Comparison of ENCODE assay signal across 9 cellular contexts in genomic region chr21:29181799-29182470, GRCh38. TPM values are rescaled to one million over a fixed set of nuclear protein-coding genes. Genes with fewer than 3 reads are reported as not detected.
A peak's percentile ranks its signal among the peaks of the same experiment; 100 is the strongest.
DNase-seq lines count a peak whose midpoint lies in the region; ATAC-seq, FAIRE-seq and TF ChIP-seq lines count a peak whose summit lies in the region.
"Had no signal": no experiment of that assay in that cellular context is flagged by ENCODE, and none has a peak within 500 bp of the region (broad histone marks: within the 10 kb centered on the region; RNA-seq: fewer than 3 reads in every experiment).

No MANE protein-coding gene starts in this region.

- ATAC-seq in HG03280 (IDR thresholded peaks at IDR 0.05; ENCODE audit: unreplicated experiment) (peak; percentile 68), HepG2 (peak; percentile 71; the same call in 2 of the 3 replicates), upper lobe of left lung (ENCODE audit: low FRiP score in 2 of 2) (peak; percentile 65 to 83), HG03342 (IDR thresholded peaks at IDR 0.05; ENCODE audit: unreplicated experiment) (no peak)

- H4K20me1 ChIP-seq in HepG2 (ENCODE audit: insufficient read depth, low read length) = no peaks in the 10 kb centered on the region

- H3K79me2 ChIP-seq in HepG2 (ENCODE audit: insufficient read depth, low read length) = no peaks in the 10 kb centered on the region

- H3K9me3 ChIP-seq in HepG2 (ENCODE audit: low read length) (no peaks in the 10 kb centered on the region), upper lobe of left lung (no peaks in the 10 kb centered on the region)

- DNase-seq in ELR (ENCODE audit: low read depth) = peak; percentile 93
- DNase-seq in astrocyte of the spinal cord (ENCODE audit: low read depth, low spot score) = peak; percentile 93
- peak; percentile 40 for DNase-seq in HepG2 (ENCODE audit: low spot score)
- DNase-seq in upper lobe of left lung = no peak
- DNase-seq in activated CD8-positive, alpha-beta memory T cell treated with anti-CD3 and anti-CD28 coated beads, Interleukin-2, amount 50 U/mL, for 4 hours = no peak
- no peak for DNase-seq in GDM1 (lab: John Stamatoyannopoulos, UW)
- DNase-seq: naive B cell had no signal

- H3K4me3 ChIP-seq in astrocyte of the spinal cord (ENCODE audit: low read depth, low read length) = peak overlapping the region; percentile 39
- H3K4me3 ChIP-seq in HepG2 (replicated peaks in 1 of 3; ENCODE audit: insufficient read depth in 1 of 3, low read depth in 2 of 3, low read length in 3 of 3) = peak overlapping the region in 1 of 3 experiments; percentile 21; a peak in 1 of 6 replicates
- H3K4me3 ChIP-seq in upper lobe of left lung = peak overlapping the region in 3 of 4 donors; percentile 6 to 13 (median 13)

- POLR2A ChIA-PET in HepG2 (lab: Yijun Ruan, JAX) = interaction anchor here (0.9 to 1.4 kb wide), 4 partner anchors 12 to 116 kb away, joined by 3 to 4 read pairs (median 3); partner anchors contain the start of genes BACH1 and CCT8

- H3K4me1 ChIP-seq in HepG2 (ENCODE audit: insufficient read depth, low read length) (peaks cover 28% of the 10 kb centered on the region), upper lobe of left lung (peaks cover 10 to 33% (median 22%) of the 10 kb centered on the region in 4 donors)

- H3K4me2 ChIP-seq in HepG2 (ENCODE audit: low read depth, low read length) = peak overlapping the region; percentile 50

- no peak overlapping the region for H3K9ac ChIP-seq in HepG2 (ENCODE audit: insufficient read depth, low read depth, low read length)

- TF ChIP-seq POLR2A in HepG2 (IDR thresholded peaks at IDR 0.05; ENCODE audit: insufficient read depth in 1 of 2, low read depth in 2 of 2, low read length in 2 of 2) = no peak
- peak in 1 of 4 donors; percentile 36 for TF ChIP-seq POLR2A in upper lobe of left lung (IDR thresholded peaks at IDR 0.05)

- TF ChIP-seq RAD21 in HepG2 (CRISPR knock-in tag; IDR thresholded peaks at IDR 0.05) = no peak

- no peak overlapping the region for H3K27ac ChIP-seq in HepG2 (ENCODE audit: extremely low read length, insufficient read depth, low read length)
- H3K27ac ChIP-seq in upper lobe of left lung = peak overlapping the region; percentile 71 to 80 (median 73)

- TF ChIP-seq EP300 in HepG2 (IDR thresholded peaks at IDR 0.05; ENCODE audit: low read depth in 2 of 2, low read length in 2 of 2) (no peak; a peak in 1 of 4 replicates), HepG2 (CRISPR knock-in tag; IDR thresholded peaks at IDR 0.05; ENCODE audit: borderline replicate concordance) (no peak), upper lobe of left lung (IDR thresholded peaks at IDR 0.05) (peak in 3 of 4 donors; percentile 51 to 79 (median 60))

- intact Hi-C loops in HepG2 (cut with micrococcal nuclease; ENCODE audit: unreplicated experiment) = no loop called here

- no TSS peak for BruUV-seq in HepG2 (replicated peaks; lab: Mats Ljungman, UMichigan)

- no peak overlapping the region for H2AFZ ChIP-seq in HepG2 (ENCODE audit: low read length)

- no peak for FAIRE-seq in HepG2 (lab: Jason Lieb, UNC)

- CTCF ChIA-PET in HepG2 (lab: Yijun Ruan, JAX; ENCODE audit: low intra/inter-chr PET ratio, low total read pairs) = no interaction called here

- 15% methylated on average over 9 of the region's 9 CpGs for WGBS in HepG2 (ENCODE audit: low lambda C conversion rate)
- WGBS in upper lobe of left lung, 2 donors = 26 to 32% methylated on average over 9 of the region's 9 CpGs

- H3K27me3 ChIP-seq in HepG2 (ENCODE audit: control insufficient read depth in 1 of 2, insufficient read depth in 2 of 2, low read length in 2 of 2) = no peaks in the 10 kb centered on the region
- H3K27me3 ChIP-seq in upper lobe of left lung = no peaks in the 10 kb centered on the region

- no peak for TF ChIP-seq CTCF in astrocyte of the spinal cord (IDR thresholded peaks at IDR 0.05; ENCODE audit: low read depth, low read length)
- no peak for TF ChIP-seq CTCF in HepG2 (CRISPR knock-in tag; IDR thresholded peaks at IDR 0.05)
- TF ChIP-seq CTCF in upper lobe of left lung (IDR thresholded peaks at IDR 0.05) = no peak

- H3K36me3 ChIP-seq in HepG2 (replicated peaks in 1 of 2; ENCODE audit: control insufficient read depth in 1 of 2, insufficient read depth in 2 of 2, low read length in 2 of 2) (no peaks in the 10 kb centered on the region), upper lobe of left lung (no peaks in the 10 kb centered on the region)

- in situ Hi-C loops in astrocyte of the spinal cord (cut with HindIII; ENCODE audit: low sequenced_read_pairs) (no loop called here), HepG2 (cut with HindIII; ENCODE audit: extremely low pct_ligation_motif_present, low pct_unique_long_range_greater_than_20kb) (loop anchor here (10.0 kb wide), 1 partner anchor 113 kb away; the partner anchor contains the start of gene BACH1)

TF ChIP-seq in HepG2, 621 proteins besides CTCF, POLR2A, EP300 and RAD21 (continues in another document):
- no peak for TF ChIP-seq NR2F2 (IDR thresholded peaks at IDR 0.05; ENCODE audit: borderline replicate concordance, low read depth)
- TF ChIP-seq FOXA3 (CRISPR knock-in tag; IDR thresholded peaks at IDR 0.05) = 0 out of 2 replicates have a peak, but pooled peaks have one; percentile 19
- 0 out of 2 replicates have a peak, but pooled peaks have one; percentile 9 for TF ChIP-seq MAFF (IDR thresholded peaks at IDR 0.05; ENCODE audit: low read depth, low read length)
- no peak for TF ChIP-seq FOXO4 (CRISPR knock-in tag; conservative IDR thresholded peaks at IDR 0.05)
- TF ChIP-seq THRA (CRISPR knock-in tag; IDR thresholded peaks at IDR 0.05; ENCODE audit: borderline replicate concordance) = no peak

RNA-seq across cellular contexts. Expression of gene MAP3K7CL, which starts 51.5 kb away (rescaled TPM):
- total RNA-seq in HepG2 (2016; rRNA removed; fragmentation: Illumina TruSeq; extraction: Trizol) (0.15 TPM in 1 of 2 replicates, not detected in the other), upper lobe of left lung (1 to 10 TPM; 3.5 to 9.4 (median 5.9) TPM)
- not detected in 2 replicates for total RNA-seq in HepG2 (2016; cell fraction: cytosol; rRNA removed; fragmentation: Illumina TruSeq; extraction: Trizol; ENCODE audit: low read depth)
- total RNA-seq in HepG2 (2016; cell fraction: insoluble cytoplasmic fraction; rRNA removed; fragmentation: Illumina TruSeq; extraction: Trizol) = 0.37 TPM in 1 of 2 replicates, not detected in the other
- not detected in 2 replicates for total RNA-seq in HepG2 (2016; cell fraction: membrane; rRNA removed; fragmentation: Illumina TruSeq; extraction: Trizol)
- not detected in 2 replicates for total RNA-seq in HepG2 (2016; cell fraction: nucleus; rRNA removed; fragmentation: Illumina TruSeq; extraction: Trizol)
- polyA plus RNA-seq in HepG2 (2011; rRNA removed) = 0.04 TPM in 1 of 2 replicates, not detected in the other
- 0.04 TPM in 1 of 2 replicates, not detected in the other for polyA plus RNA-seq in HepG2 (2011; cell fraction: cytosol; rRNA removed)
- not detected in 2 replicates for polyA plus RNA-seq in HepG2 (2011; cell fraction: nucleus; rRNA removed)
- not detected in 2 replicates for polyA plus RNA-seq in HepG2 (2012)
- polyA plus RNA-seq in HepG2 (2016; cell fraction: cytosol; fragmentation: Illumina TruSeq; extraction: Trizol; ENCODE audit: low read depth) = 0.18 TPM in 1 of 2 replicates, not detected in the other
- polyA plus RNA-seq in HepG2 (2016; cell fraction: insoluble cytoplasmic fraction; fragmentation: Illumina TruSeq; extraction: Trizol; ENCODE audit: low read depth) = not detected in 2 replicates
- 0.13 and 0.19 TPM in 2 replicates for polyA plus RNA-seq in HepG2 (2016; cell fraction: membrane; fragmentation: Illumina TruSeq; extraction: Trizol; ENCODE audit: low read depth)
- polyA plus RNA-seq in HepG2 (2016; cell fraction: nucleus; fragmentation: Illumina TruSeq; extraction: Trizol; ENCODE audit: insufficient read depth, low read depth) = not detected in 2 replicates
- 5.5 TPM in 1 of 2 replicates, not detected in the other for polyA minus RNA-seq in HepG2 (2011; rRNA and poly(A)+ RNA removed; ENCODE audit: low replicate concordance)
- not detected in 2 replicates for polyA minus RNA-seq in HepG2 (2011; cell fraction: cytosol; rRNA and poly(A)+ RNA removed)
- polyA minus RNA-seq in HepG2 (2011; cell fraction: nucleus; rRNA and poly(A)+ RNA removed) = not detected in 2 replicates

Comparison
In these comparisons a context has a peak if more than half of its experiments do, and no peak if none do; other contexts are left out.
1. DNase-seq: peak in ELR (single experiment), astrocyte of the spinal cord (single experiment) and HepG2 (single experiment); none in upper lobe of left lung (0 of 2), activated CD8-positive, alpha-beta memory T cell treated with anti-CD3 and anti-CD28 coated beads, Interleukin-2, amount 50 U/mL, for 4 hours (single experiment) and GDM1 (single experiment).